ENCODE assay signal across 22 cellular contexts in genomic region chr13:90766503-90766902, GRCh38.
DNase-seq lines count a peak whose midpoint lies in the region; ATAC-seq, FAIRE-seq and TF ChIP-seq lines count a peak whose summit lies in the region.
"Had no signal": no experiment of that assay in that cellular context is flagged by ENCODE, and none has a peak within 500 bp of the region (broad histone marks: within the 10 kb centered on the region; RNA-seq: fewer than 3 reads in every experiment).

No MANE protein-coding gene starts in this region.

- ATAC-seq in HG03342 (IDR thresholded peaks at IDR 0.05; ENCODE audit: unreplicated experiment), result no peak
- ATAC-seq: A549; CD8-positive, alpha-beta T cell; GM12878 had no signal

- no peak for TF ChIP-seq CTCF in D721Med (IDR thresholded peaks at IDR 0.05; ENCODE audit: insufficient read depth, missing control alignments)

- peak; percentile 25 for FAIRE-seq in D721Med (lab: Jason Lieb, UNC)
- peak; percentile 24 for FAIRE-seq in islet of Langerhans (lab: Jason Lieb, UNC)
- FAIRE-seq: A549, GM12878, GM12892, GM18507 had no signal

- DNase-seq in NCI-H748 treated with DMSO at 0.1 percent for 48 hours (lab: John Stamatoyannopoulos, UW), result peak; percentile 6
- DNase-seq in NCI-H748 (lab: John Stamatoyannopoulos, UW; ENCODE audit: unreplicated experiment), result no peak
- DNase-seq in D721Med (ENCODE audit: insufficient read length, low spot score), result no peak
- no peak for DNase-seq in MV-4-11 (lab: John Stamatoyannopoulos, UW)
- DNase-seq: AML-193; Caco-2; Calu3; CD4-positive, alpha-beta T cell; CD8-positive, alpha-beta T cell; DMS 273 treated with DMSO at 0.1 percent for 48 hours; DMS153; DMS53; DMS79; DND-41; EL; GDM1 had no signal
